In genomic region chr13:73932091-73932490, GRCh38 we compare ENCODE assay signal across 17 cellular contexts.
A peak's percentile ranks its signal among the peaks of the same experiment; 100 is the strongest.
DNase-seq lines count a peak whose midpoint lies in the region; ATAC-seq, FAIRE-seq and TF ChIP-seq lines count a peak whose summit lies in the region.
"Had no signal": no experiment of that assay in that cellular context is flagged by ENCODE, and none has a peak within 500 bp of the region (broad histone marks: within the 10 kb centered on the region; RNA-seq: fewer than 3 reads in every experiment).

No MANE protein-coding gene starts in this region.

- BruUV-seq in GM12878 (replicated peaks; lab: Mats Ljungman, UMichigan) = no TSS peak

- no peaks in the 10 kb centered on the region for H3K36me3 ChIP-seq in GM12878 (ENCODE audit: control insufficient read depth in 2 of 2, insufficient read depth in 2 of 2, low read length in 1 of 2)
- no peaks in the 10 kb centered on the region for H3K36me3 ChIP-seq in pancreas
- peaks cover 7% of the 10 kb centered on the region for H3K36me3 ChIP-seq in osteoblast (ENCODE audit: insufficient read depth, low read length)
- H3K36me3 ChIP-seq: adrenal gland, lower lobe of right lung had no signal

- no peak for TF ChIP-seq RAD21 in GM12878 (IDR thresholded peaks at IDR 0.05; ENCODE audit: insufficient read depth, low read depth, low read length)

- POLR2A ChIA-PET in activated CD8-positive, alpha-beta T cell treated with anti-CD3 and anti-CD28 coated beads for 36 hours (lab: Charles Lee) = no interaction called here
- POLR2A ChIA-PET in activated CD8-positive, alpha-beta T cell treated with anti-CD3 and anti-CD28 coated beads, Interleukin-2, amount 10 ng/mL, durations not matched to agents 7 days and 5 days (lab: Charles Lee) = no interaction called here
- POLR2A ChIA-PET in GM12878 (lab: Charles Lee) = no interaction called here

- no peaks in the 10 kb centered on the region for H3K27me3 Mint-ChIP-seq in activated CD8-positive, alpha-beta T cell treated with anti-CD3 and anti-CD28 coated beads for 36 hours
- no peaks in the 10 kb centered on the region for H3K27me3 Mint-ChIP-seq in activated CD8-positive, alpha-beta T cell treated with anti-CD3 and anti-CD28 coated beads, Interleukin-2, amount 10 ng/mL, durations not matched to agents 7 days and 5 days (ENCODE audit: low read depth)
- H3K27me3 Mint-ChIP-seq: dendritic cell treated with granulocyte-macrophage colony-stimulating factor and Interleukin-4, amounts not matched to agents 40 ng/mL and 50 ng/mL, for 4 days had no signal

- H4K20me1 ChIP-seq in GM12878 (ENCODE audit: control insufficient read depth, insufficient read depth) (no peaks in the 10 kb centered on the region), osteoblast (ENCODE audit: insufficient read depth, low read length) (no peaks in the 10 kb centered on the region)
- H4K20me1 ChIP-seq: BLaER1 treated with 17β-estradiol and CSF1 and Interleukin-3, amounts not matched to agents 10 nM and 100 nM had no signal

- H3K4me1 ChIP-seq in GM12878 (ENCODE audit: control insufficient read depth, insufficient read depth, low read length) (peaks cover 2% of the 10 kb centered on the region; the same call in 1 of the 2 replicates), pancreas (no peaks in the 10 kb centered on the region), osteoblast (ENCODE audit: insufficient read depth, low read length) (peaks cover 10% of the 10 kb centered on the region)
- H3K4me1 ChIP-seq: adrenal gland, lower lobe of right lung had no signal

- intact Hi-C loops in activated CD8-positive, alpha-beta T cell treated with anti-CD3 and anti-CD28 coated beads for 36 hours (cut with micrococcal nuclease) = no loop called here
- intact Hi-C loops in GM12878 (cut with micrococcal nuclease; ENCODE audit: unreplicated experiment) = no loop called here
- intact Hi-C loops in pancreas (cut with DNase I) = no loop called here

- H3K9me3 Mint-ChIP-seq in activated CD8-positive, alpha-beta T cell treated with anti-CD3 and anti-CD28 coated beads for 36 hours = no peaks in the 10 kb centered on the region
- no peaks in the 10 kb centered on the region for H3K9me3 Mint-ChIP-seq in activated CD8-positive, alpha-beta T cell treated with anti-CD3 and anti-CD28 coated beads, Interleukin-2, amount 10 ng/mL, durations not matched to agents 7 days and 5 days (ENCODE audit: insufficient read depth)
- H3K9me3 Mint-ChIP-seq: dendritic cell treated with granulocyte-macrophage colony-stimulating factor and Interleukin-4, amounts not matched to agents 40 ng/mL and 50 ng/mL, for 4 days had no signal

- no peak overlapping the region for H3K4me3 ChIP-seq in GM12878
- no peak overlapping the region for H3K4me3 ChIP-seq in pancreas
- no peak overlapping the region for H3K4me3 ChIP-seq in osteoblast (ENCODE audit: insufficient read depth, low read length)
- H3K4me3 ChIP-seq: adrenal gland; BLaER1 treated with 17β-estradiol and CSF1 and Interleukin-3, amounts not matched to agents 10 nM and 100 nM; lower lobe of right lung had no signal

- no peak for DNase-seq in activated CD8-positive, alpha-beta T cell treated with anti-CD3 and anti-CD28 coated beads for 36 hours
- DNase-seq in activated CD8-positive, alpha-beta T cell treated with anti-CD3 and anti-CD28 coated beads, Interleukin-2, amount 10 ng/mL, durations not matched to agents 7 days and 5 days = no peak
- DNase-seq in GM12878 (ENCODE audit: low read depth, low spot score) = no peak
- no peak for DNase-seq in pancreas
- no peak for DNase-seq in osteoblast (ENCODE audit: insufficient read length, low spot score, missing footprints)
- no peak for DNase-seq in LoVo (ENCODE audit: low spot score)
- DNase-seq: adrenal gland, Calu3, lower lobe of right lung, NCI-H1436 treated with DMSO at 0.1 percent for 48 hours, NCI-H524 treated with DMSO at 0.1 percent for 48 hours, right cardiac atrium, substantia nigra had no signal

- H3K27ac ChIP-seq in GM12878 (ENCODE audit: control insufficient read depth, insufficient read depth) (no peak overlapping the region), pancreas (no peak overlapping the region), osteoblast (ENCODE audit: low read depth, low read length) (no peak overlapping the region)
- H3K27ac ChIP-seq: adrenal gland; BLaER1 treated with 17β-estradiol and CSF1 and Interleukin-3, amounts not matched to agents 10 nM and 100 nM; lower lobe of right lung had no signal

- peak overlapping the region; percentile 13 for H3K4me3 Mint-ChIP-seq in activated CD8-positive, alpha-beta T cell treated with anti-CD3 and anti-CD28 coated beads for 36 hours
- H3K4me3 Mint-ChIP-seq in activated CD8-positive, alpha-beta T cell treated with anti-CD3 and anti-CD28 coated beads, Interleukin-2, amount 10 ng/mL, durations not matched to agents 7 days and 5 days = no peak overlapping the region
- H3K4me3 Mint-ChIP-seq: dendritic cell treated with granulocyte-macrophage colony-stimulating factor and Interleukin-4, amounts not matched to agents 40 ng/mL and 50 ng/mL, for 4 days had no signal

- H3K9me3 ChIP-seq in GM12878 (replicated peaks; ENCODE audit: control insufficient read depth, insufficient read depth, low read length) (no peaks in the 10 kb centered on the region), pancreas (no peaks in the 10 kb centered on the region), osteoblast (ENCODE audit: low read depth, low read length) (no peaks in the 10 kb centered on the region)
- H3K9me3 ChIP-seq: lower lobe of right lung had no signal

- H3K4me1 Mint-ChIP-seq in activated CD8-positive, alpha-beta T cell treated with anti-CD3 and anti-CD28 coated beads for 36 hours (ENCODE audit: low read depth) = peaks cover 55% of the 10 kb centered on the region
- peaks cover 17% of the 10 kb centered on the region for H3K4me1 Mint-ChIP-seq in activated CD8-positive, alpha-beta T cell treated with anti-CD3 and anti-CD28 coated beads, Interleukin-2, amount 10 ng/mL, durations not matched to agents 7 days and 5 days (ENCODE audit: low read depth)

- H3K27ac Mint-ChIP-seq in activated CD8-positive, alpha-beta T cell treated with anti-CD3 and anti-CD28 coated beads for 36 hours = peak overlapping the region; percentile 82
- no peak overlapping the region for H3K27ac Mint-ChIP-seq in activated CD8-positive, alpha-beta T cell treated with anti-CD3 and anti-CD28 coated beads, Interleukin-2, amount 10 ng/mL, durations not matched to agents 7 days and 5 days
- H3K27ac Mint-ChIP-seq: dendritic cell treated with granulocyte-macrophage colony-stimulating factor and Interleukin-4, amounts not matched to agents 40 ng/mL and 50 ng/mL, for 4 days had no signal

- H3K36me3 Mint-ChIP-seq in activated CD8-positive, alpha-beta T cell treated with anti-CD3 and anti-CD28 coated beads for 36 hours (ENCODE audit: low read depth) = peaks cover 16% of the 10 kb centered on the region
- peaks cover 3% of the 10 kb centered on the region for H3K36me3 Mint-ChIP-seq in activated CD8-positive, alpha-beta T cell treated with anti-CD3 and anti-CD28 coated beads, Interleukin-2, amount 10 ng/mL, durations not matched to agents 7 days and 5 days (ENCODE audit: low read depth)

- H2AFZ ChIP-seq in GM12878 (ENCODE audit: control insufficient read depth, low read depth, low read length) (no peak overlapping the region), osteoblast (ENCODE audit: low read length) (no peak overlapping the region)

- RAD21 ChIA-PET in GM12878 (lab: Charles Lee; ENCODE audit: unreplicated experiment) = no interaction called here

- in situ Hi-C loops in GM12878 (cut with MboI) = no loop called here

- H3K4me2 ChIP-seq in GM12878 (ENCODE audit: control insufficient read depth, insufficient read depth) (no peak overlapping the region), osteoblast (ENCODE audit: insufficient read depth, low read length) (no peak overlapping the region)
- H3K4me2 ChIP-seq: BLaER1 treated with 17β-estradiol and CSF1 and Interleukin-3, amounts not matched to agents 10 nM and 100 nM had no signal

- H3K27me3 ChIP-seq in GM12878 (replicated peaks in 1 of 2; ENCODE audit: control insufficient read depth in 2 of 2, insufficient read depth in 2 of 2, low read length in 1 of 2) (no peaks in the 10 kb centered on the region), pancreas (no peaks in the 10 kb centered on the region), osteoblast (ENCODE audit: insufficient read depth, low read length) (no peaks in the 10 kb centered on the region)
- H3K27me3 ChIP-seq: adrenal gland; BLaER1 treated with 17β-estradiol and CSF1 and Interleukin-3, amounts not matched to agents 10 nM and 100 nM had no signal

- no peak for FAIRE-seq in GM12878 (lab: Jason Lieb, UNC)
- FAIRE-seq in pancreas (lab: Jason Lieb, UNC) = peak; percentile 13

- CTCF ChIA-PET in activated CD8-positive, alpha-beta T cell treated with anti-CD3 and anti-CD28 coated beads for 36 hours (lab: Charles Lee) = no interaction called here
- CTCF ChIA-PET in activated CD8-positive, alpha-beta T cell treated with anti-CD3 and anti-CD28 coated beads, Interleukin-2, amount 10 ng/mL, durations not matched to agents 7 days and 5 days (lab: Charles Lee) = no interaction called here
- CTCF ChIA-PET in GM12878 (lab: Yijun Ruan, JAX) = no interaction called here

- WGBS in GM12878 (ENCODE audit: insufficient coverage, insufficient replicate concordance, low lambda C conversion rate, missing lambda C conversion rate) = 24% methylated on average over 2 of the region's 2 CpGs
- 60 to 75% methylated on average over 2 of the region's 2 CpGs for WGBS in pancreas, 2 donors

- H3K9ac ChIP-seq in GM12878 (ENCODE audit: control insufficient read depth, insufficient read depth, low read length) = no peak overlapping the region
- H3K9ac ChIP-seq: BLaER1 treated with 17β-estradiol and CSF1 and Interleukin-3, amounts not matched to agents 10 nM and 100 nM had no signal

- ATAC-seq in activated CD8-positive, alpha-beta T cell treated with anti-CD3 and anti-CD28 coated beads for 36 hours = peak; percentile 91
- ATAC-seq in activated CD8-positive, alpha-beta T cell treated with anti-CD3 and anti-CD28 coated beads, Interleukin-2, amount 10 ng/mL, durations not matched to agents 7 days and 5 days = no peak
- peak; percentile 41 for ATAC-seq in HG03439 (IDR thresholded peaks at IDR 0.05; ENCODE audit: unreplicated experiment)
- ATAC-seq in GM12878 = peak; percentile 34; the same call in 1 of the 3 replicates
- no peak for ATAC-seq in pancreas
- no peak for ATAC-seq in GM19397 (IDR thresholded peaks at IDR 0.05; ENCODE audit: unreplicated experiment)
- ATAC-seq: lower lobe of right lung, right cardiac atrium had no signal

- H3K79me2 ChIP-seq in GM12878 (ENCODE audit: control insufficient read depth, insufficient read depth, low read length) (no peaks in the 10 kb centered on the region), osteoblast (ENCODE audit: insufficient read depth, low read length) (peaks cover 88% of the 10 kb centered on the region)

- SMC1A ChIA-PET in GM12878 (lab: Charles Lee; ENCODE audit: uncharacterized antibody, unreplicated experiment) = no interaction called here

- no peak for TF ChIP-seq EP300 in GM12878 (IDR thresholded peaks at IDR 0.05; ENCODE audit: borderline replicate concordance in 1 of 2, control insufficient read depth in 1 of 2, low read depth in 2 of 2, low read length in 2 of 2)

- no peak for TF ChIP-seq CTCF in activated CD8-positive, alpha-beta T cell treated with anti-CD3 and anti-CD28 coated beads for 36 hours (IDR thresholded peaks at IDR 0.05)
- TF ChIP-seq CTCF in GM12878 (IDR thresholded peaks at IDR 0.05 in 2 of 3, conservative IDR thresholded peaks at IDR 0.05 in 1 of 3; ENCODE audit: control insufficient read depth in 2 of 3, extremely low read depth in 1 of 3, insufficient read depth in 1 of 3, low read depth in 3 of 3, low read length in 3 of 3) = no peak
- no peak for TF ChIP-seq CTCF in pancreas (IDR thresholded peaks at IDR 0.05)
- no peak for TF ChIP-seq CTCF in osteoblast (IDR thresholded peaks at IDR 0.05; ENCODE audit: extremely low read depth, low read depth, low read length)

- no peak for TF ChIP-seq POLR2A in GM12878 (IDR thresholded peaks at IDR 0.05; ENCODE audit: low read depth, low read length)

Comparison
In these comparisons a context has a peak if more than half of its experiments do, and no peak if none do; other contexts are left out.
1. ATAC-seq: peak in activated CD8-positive, alpha-beta T cell treated with anti-CD3 and anti-CD28 coated beads for 36 hours (single experiment), HG03439 (single experiment) and GM12878 (single experiment); none in activated CD8-positive, alpha-beta T cell treated with anti-CD3 and anti-CD28 coated beads, Interleukin-2, amount 10 ng/mL, durations not matched to agents 7 days and 5 days (single experiment), pancreas (0 of 4) and GM19397 (single experiment).